2 cellular contexts compared by ENCODE assay signal in genomic region chr2:120886534-120886961, GRCh38.
TF ChIP-seq lines count a peak whose summit lies in the region.

No MANE protein-coding gene starts in this region.

TF ChIP-seq in SK-N-SH, 30 proteins besides CTCF, POLR2A, EP300 and RAD21 (continued from another document):
- TF ChIP-seq USF2 (IDR thresholded peaks at IDR 0.05; ENCODE audit: borderline replicate concordance, low read depth, low read length) = no peak
- no peak for TF ChIP-seq TCF12 (IDR thresholded peaks at IDR 0.05)
- TF ChIP-seq IRF3 (IDR thresholded peaks at IDR 0.05; ENCODE audit: low read depth, low read length) = no peak
- TF ChIP-seq GABPA (IDR thresholded peaks at IDR 0.05; ENCODE audit: low read depth) = no peak

TF ChIP-seq in SK-N-SH treated with all-trans-retinoic acid at 6 μM for 48 hours, 23 proteins besides CTCF, POLR2A, EP300 and RAD21 (continued from another document):
- TF ChIP-seq PATZ1 (CRISPR knock-in tag; IDR thresholded peaks at IDR 0.05; ENCODE audit: borderline replicate concordance) = no peak
- TF ChIP-seq BACH2 (CRISPR knock-in tag; IDR thresholded peaks at IDR 0.05; ENCODE audit: borderline replicate concordance) = no peak
- no peak for TF ChIP-seq PPARA (CRISPR knock-in tag; IDR thresholded peaks at IDR 0.05; ENCODE audit: borderline replicate concordance)
- no peak for TF ChIP-seq CSRNP3 (CRISPR knock-in tag; IDR thresholded peaks at IDR 0.05)
- no peak for TF ChIP-seq CREB5 (CRISPR knock-in tag; IDR thresholded peaks at IDR 0.05; ENCODE audit: low read depth)
- no peak for TF ChIP-seq ZFP3 (CRISPR knock-in tag; IDR thresholded peaks at IDR 0.05)
- no peak for TF ChIP-seq TCF4 (CRISPR knock-in tag; IDR thresholded peaks at IDR 0.05; ENCODE audit: borderline replicate concordance)
- no peak for TF ChIP-seq ZC3H10 (CRISPR knock-in tag; IDR thresholded peaks at IDR 0.05)
- TF ChIP-seq POU6F1 (CRISPR knock-in tag; IDR thresholded peaks at IDR 0.05; ENCODE audit: borderline replicate concordance, low read depth) = no peak
